Comparison of ENCODE assay signal across 17 cellular contexts in genomic region chr9:135669018-135669417, GRCh38. TPM values are rescaled to one million over a fixed set of nuclear protein-coding genes. Genes with fewer than 3 reads are reported as not detected.
"Had no signal": no experiment of that assay in that cellular context is flagged by ENCODE, and none has a peak within 500 bp of the region (broad histone marks: within the 10 kb centered on the region; RNA-seq: fewer than 3 reads in every experiment).

No MANE protein-coding gene starts in this region.

RNA-seq across cellular contexts. Expression of gene LCN9, which starts 5.9 kb away (rescaled TPM):
- total RNA-seq: activated B cell treated with CpG ODN at 0.5 μM for 24 hours; activated CD4-positive, alpha-beta memory T cell treated with anti-CD3 and anti-CD28 coated beads for 36 hours; activated CD4-positive, alpha-beta T cell treated with anti-CD3 and anti-CD28 coated beads, Interleukin-2, amount 10 ng/mL, durations not matched to agents 24 days and 14 days; activated CD8-positive, alpha-beta memory T cell treated with anti-CD3 and anti-CD28 coated beads for 36 hours; activated CD8-positive, alpha-beta T cell treated with anti-CD3 and anti-CD28 coated beads for 36 hours; activated naive CD4-positive, alpha-beta T cell treated with anti-CD3 and anti-CD28 coated beads, Interleukin-2, amount 50 U/mL, for 72 hours; activated naive CD8-positive, alpha-beta T cell treated with anti-CD3 and anti-CD28 coated beads for 36 hours; activated T-cell treated with anti-CD3 and anti-CD28 coated beads, Interleukin-2, amount 50 U/mL, for 4 hours; activated T-cell treated with anti-CD3 and anti-CD28 coated beads, Interleukin-2, amount 50 U/mL, for 72 hours; activated T-helper 1 cell treated with anti-CD3 and anti-CD28 coated beads, Interleukin-12 subunit alpha, Interleukin-12 subunit beta, Interleukin-2, Interleukin-4 antibody, amounts not matched to agents 30 ng/mL and 10 ng/mL and 1 ng/mL, durations not matched to agents 14 hours and 24 hours and 36 hours; activated T-helper 17 cell treated with anti-CD3 and anti-CD28 coated beads, Interleukin-2, amount 50 U/mL, for 72 hours; adrenal gland; aorta; body of pancreas; cardiac septum had no signal
- polyA plus RNA-seq: adrenal gland, aorta had no signal

RNA-seq across cellular contexts. Expression of gene GLT6D1, which starts 29.7 kb away (rescaled TPM):
- total RNA-seq: activated B cell treated with CpG ODN at 0.5 μM for 24 hours; activated CD4-positive, alpha-beta memory T cell treated with anti-CD3 and anti-CD28 coated beads for 36 hours; activated CD4-positive, alpha-beta T cell treated with anti-CD3 and anti-CD28 coated beads, Interleukin-2, amount 10 ng/mL, durations not matched to agents 24 days and 14 days; activated CD8-positive, alpha-beta memory T cell treated with anti-CD3 and anti-CD28 coated beads for 36 hours; activated CD8-positive, alpha-beta T cell treated with anti-CD3 and anti-CD28 coated beads for 36 hours; activated naive CD4-positive, alpha-beta T cell treated with anti-CD3 and anti-CD28 coated beads, Interleukin-2, amount 50 U/mL, for 72 hours; activated naive CD8-positive, alpha-beta T cell treated with anti-CD3 and anti-CD28 coated beads for 36 hours; activated T-cell treated with anti-CD3 and anti-CD28 coated beads, Interleukin-2, amount 50 U/mL, for 4 hours; activated T-cell treated with anti-CD3 and anti-CD28 coated beads, Interleukin-2, amount 50 U/mL, for 72 hours; activated T-helper 1 cell treated with anti-CD3 and anti-CD28 coated beads, Interleukin-12 subunit alpha, Interleukin-12 subunit beta, Interleukin-2, Interleukin-4 antibody, amounts not matched to agents 30 ng/mL and 10 ng/mL and 1 ng/mL, durations not matched to agents 14 hours and 24 hours and 36 hours; activated T-helper 17 cell treated with anti-CD3 and anti-CD28 coated beads, Interleukin-2, amount 50 U/mL, for 72 hours; adrenal gland; aorta; astrocyte; body of pancreas; breast epithelium; cardiac septum had no signal
- polyA plus RNA-seq: adrenal gland, aorta had no signal

RNA-seq across cellular contexts. Expression of gene SOHLH1, which starts 30.3 kb away (rescaled TPM):
- total RNA-seq: activated B cell treated with CpG ODN at 0.5 μM for 24 hours; activated CD4-positive, alpha-beta memory T cell treated with anti-CD3 and anti-CD28 coated beads for 36 hours; activated CD4-positive, alpha-beta T cell treated with anti-CD3 and anti-CD28 coated beads, Interleukin-2, amount 10 ng/mL, durations not matched to agents 24 days and 14 days; activated CD8-positive, alpha-beta memory T cell treated with anti-CD3 and anti-CD28 coated beads for 36 hours; activated CD8-positive, alpha-beta T cell treated with anti-CD3 and anti-CD28 coated beads for 36 hours; activated naive CD4-positive, alpha-beta T cell treated with anti-CD3 and anti-CD28 coated beads, Interleukin-2, amount 50 U/mL, for 72 hours; activated naive CD8-positive, alpha-beta T cell treated with anti-CD3 and anti-CD28 coated beads for 36 hours; activated T-cell treated with anti-CD3 and anti-CD28 coated beads, Interleukin-2, amount 50 U/mL, for 4 hours; activated T-cell treated with anti-CD3 and anti-CD28 coated beads, Interleukin-2, amount 50 U/mL, for 72 hours; activated T-helper 1 cell treated with anti-CD3 and anti-CD28 coated beads, Interleukin-12 subunit alpha, Interleukin-12 subunit beta, Interleukin-2, Interleukin-4 antibody, amounts not matched to agents 30 ng/mL and 10 ng/mL and 1 ng/mL, durations not matched to agents 14 hours and 24 hours and 36 hours; activated T-helper 17 cell treated with anti-CD3 and anti-CD28 coated beads, Interleukin-2, amount 50 U/mL, for 72 hours; adrenal gland; aorta; astrocyte; body of pancreas; breast epithelium; cardiac septum had no signal
- polyA plus RNA-seq: adrenal gland, aorta had no signal

RNA-seq across cellular contexts. Expression of gene KCNT1, which starts 33.0 kb away (rescaled TPM):
- total RNA-seq: activated B cell treated with CpG ODN at 0.5 μM for 24 hours; activated CD4-positive, alpha-beta memory T cell treated with anti-CD3 and anti-CD28 coated beads for 36 hours; activated CD4-positive, alpha-beta T cell treated with anti-CD3 and anti-CD28 coated beads, Interleukin-2, amount 10 ng/mL, durations not matched to agents 24 days and 14 days; activated CD8-positive, alpha-beta memory T cell treated with anti-CD3 and anti-CD28 coated beads for 36 hours; activated CD8-positive, alpha-beta T cell treated with anti-CD3 and anti-CD28 coated beads for 36 hours; activated naive CD4-positive, alpha-beta T cell treated with anti-CD3 and anti-CD28 coated beads, Interleukin-2, amount 50 U/mL, for 72 hours; activated naive CD8-positive, alpha-beta T cell treated with anti-CD3 and anti-CD28 coated beads for 36 hours; activated T-cell treated with anti-CD3 and anti-CD28 coated beads, Interleukin-2, amount 50 U/mL, for 72 hours; activated T-helper 1 cell treated with anti-CD3 and anti-CD28 coated beads, Interleukin-12 subunit alpha, Interleukin-12 subunit beta, Interleukin-2, Interleukin-4 antibody, amounts not matched to agents 30 ng/mL and 10 ng/mL and 1 ng/mL, durations not matched to agents 14 hours and 24 hours and 36 hours; activated T-helper 17 cell treated with anti-CD3 and anti-CD28 coated beads, Interleukin-2, amount 50 U/mL, for 72 hours; astrocyte; breast epithelium had no signal
- polyA plus RNA-seq: aorta had no signal
